ENCODE assay signal across 1 cellular context in genomic region chr14:45253070-45253753, GRCh38.
A peak's percentile ranks its signal among the peaks of the same experiment; 100 is the strongest.
TF ChIP-seq lines count a peak whose summit lies in the region.

MIS18BP1 (minus strand) TSS chr14:45253202; CDS start chr14:45247286, 5,916 bp downstream.

TF ChIP-seq in SK-N-SH, 30 proteins besides CTCF, POLR2A, EP300 and RAD21 (continued from another document):
- no peak for TF ChIP-seq USF2 (IDR thresholded peaks at IDR 0.05; ENCODE audit: borderline replicate concordance, low read depth, low read length)
- TF ChIP-seq RCOR1 (IDR thresholded peaks at IDR 0.05; ENCODE audit: low read length), result 0 out of 2 replicates have a peak, but pooled peaks have one; percentile 6
- no peak for TF ChIP-seq RXRA (IDR thresholded peaks at IDR 0.05; ENCODE audit: borderline replicate concordance, low read depth)
- peak; percentile 36 for TF ChIP-seq CHD2 (IDR thresholded peaks at IDR 0.05; ENCODE audit: low read length, partially characterized antibody)
- TF ChIP-seq, protein P1, sequence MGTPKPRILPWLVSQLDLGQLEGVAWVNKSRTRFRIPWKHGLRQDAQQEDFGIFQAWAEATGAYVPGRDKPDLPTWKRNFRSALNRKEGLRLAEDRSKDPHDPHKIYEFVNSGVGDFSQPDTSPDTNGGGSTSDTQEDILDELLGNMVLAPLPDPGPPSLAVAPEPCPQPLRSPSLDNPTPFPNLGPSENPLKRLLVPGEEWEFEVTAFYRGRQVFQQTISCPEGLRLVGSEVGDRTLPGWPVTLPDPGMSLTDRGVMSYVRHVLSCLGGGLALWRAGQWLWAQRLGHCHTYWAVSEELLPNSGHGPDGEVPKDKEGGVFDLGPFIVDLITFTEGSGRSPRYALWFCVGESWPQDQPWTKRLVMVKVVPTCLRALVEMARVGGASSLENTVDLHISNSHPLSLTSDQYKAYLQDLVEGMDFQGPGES (IDR thresholded peaks at IDR 0.05; ENCODE audit: low read depth, low read length), result no peak
- TF ChIP-seq GATA2 (CRISPR knock-in tag; IDR thresholded peaks at IDR 0.05), result no peak
- no peak for TF ChIP-seq FOXJ3 (CRISPR knock-in tag; IDR thresholded peaks at IDR 0.05)
- TF ChIP-seq GABPA (IDR thresholded peaks at IDR 0.05; ENCODE audit: low read depth), result no peak; the same call in 1 of the 2 replicates
- no peak for TF ChIP-seq TEAD4 (IDR thresholded peaks at IDR 0.05; ENCODE audit: borderline replicate concordance, insufficient read depth)
- peak; percentile 82 for TF ChIP-seq MXI1 (IDR thresholded peaks at IDR 0.05; ENCODE audit: low read depth, low read length)
